In the genomic region with DNA sequence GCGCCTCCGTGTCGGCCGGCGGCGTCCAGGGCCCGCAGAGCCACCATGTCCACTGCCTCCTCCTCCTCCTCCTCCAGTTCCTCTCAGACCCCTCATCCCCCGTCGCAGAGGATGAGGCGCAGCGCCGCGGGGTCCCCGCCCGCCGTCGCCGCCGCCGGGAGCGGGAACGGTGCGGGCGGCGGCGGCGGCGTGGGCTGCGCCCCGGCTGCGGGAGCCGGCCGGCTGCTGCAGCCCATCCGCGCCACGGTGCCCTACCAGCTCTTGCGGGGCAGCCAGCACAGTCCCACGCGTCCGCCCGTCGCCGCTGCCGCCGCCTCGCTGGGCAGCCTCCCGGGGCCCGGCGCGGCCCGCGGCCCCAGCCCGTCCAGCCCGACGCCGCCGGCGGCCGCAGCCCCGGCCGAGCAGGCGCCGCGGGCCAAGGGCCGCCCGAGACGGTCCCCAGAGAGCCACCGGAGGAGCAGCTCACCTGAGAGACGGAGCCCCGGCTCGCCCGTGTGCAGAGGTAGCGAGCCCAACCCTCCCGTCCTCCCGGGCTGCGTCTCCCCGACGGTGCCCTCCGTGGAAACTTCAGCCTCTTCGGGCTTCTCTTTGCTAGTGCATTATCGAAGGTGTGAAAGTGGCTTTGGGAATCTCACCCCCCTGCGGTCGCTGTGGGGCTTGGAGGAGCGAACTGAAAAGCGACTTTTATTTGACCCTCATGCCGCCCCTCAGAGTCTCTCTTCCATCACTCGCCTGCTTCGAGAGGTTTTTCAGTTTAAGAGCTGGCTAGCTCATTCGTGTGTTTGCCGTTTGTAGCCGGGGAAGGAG, we compare ENCODE assay signal across 8 cellular contexts. TPM values are rescaled to one million over a fixed set of nuclear protein-coding genes. Genes with fewer than 3 reads are reported as not detected.
A peak's percentile ranks its signal among the peaks of the same experiment; 100 is the strongest.
DNase-seq lines count a peak whose midpoint lies in the region; ATAC-seq and TF ChIP-seq lines count a peak whose summit lies in the region.

No MANE protein-coding gene starts in this region.

- H3K9me3 ChIP-seq in T-helper 17 cell (ENCODE audit: control insufficient read depth, low read length, poor library complexity, severe bottlenecking) (no peaks in the 10 kb centered on the region), body of pancreas (no peaks in the 10 kb centered on the region), iPS-20b (ENCODE audit: insufficient read depth, low read depth, low read length) (no peaks in the 10 kb centered on the region), skeletal muscle tissue (ENCODE audit: control insufficient read depth in 3 of 3, low read length in 3 of 3) (no peaks in the 10 kb centered on the region)

- 0% methylated on average over 22 to 71 of the region's 91 CpGs for WGBS in body of pancreas, 2 donors

- peaks cover 19% of the 10 kb centered on the region for H3K4me1 Mint-ChIP-seq in T-helper 17 cell

- H3K27ac ChIP-seq in body of pancreas (peak overlapping the region; percentile 79 to 95 (median 86)), iPS-20b (ENCODE audit: low read length) (no peak overlapping the region), skeletal muscle tissue (ENCODE audit: low read depth, low read length) (peak overlapping the region; percentile 85)

- no peaks in the 10 kb centered on the region for H3K36me3 ChIP-seq in body of pancreas (replicated peaks in 1 of 2; ENCODE audit: insufficient read depth in 1 of 2, low read depth in 2 of 2)
- no peaks in the 10 kb centered on the region for H3K36me3 ChIP-seq in iPS-20b (ENCODE audit: insufficient read depth, low read depth, low read length)
- no peaks in the 10 kb centered on the region for H3K36me3 ChIP-seq in skeletal muscle tissue (ENCODE audit: control insufficient read depth in 3 of 3, insufficient read depth in 3 of 3, low read length in 3 of 3)

- ATAC-seq in GM18907 (IDR thresholded peaks at IDR 0.05; ENCODE audit: unreplicated experiment) (peak; percentile 1), T-helper 17 cell (peak; percentile 6), body of pancreas (peak; percentile 18)

- H3K27me3 ChIP-seq in body of pancreas, result no peaks in the 10 kb centered on the region
- H3K27me3 ChIP-seq in iPS-20b (ENCODE audit: insufficient read depth, low read length), result no peaks in the 10 kb centered on the region
- H3K27me3 ChIP-seq in skeletal muscle tissue (ENCODE audit: control insufficient read depth in 3 of 3, insufficient read depth in 3 of 3, low read length in 3 of 3), result no peaks in the 10 kb centered on the region

- DNase-seq in AG10803 (ENCODE audit: low read depth) (peak; percentile 25), Kasumi-1 (lab: John Stamatoyannopoulos, UW) (peak; percentile 33), T-helper 17 cell (peak; percentile 21 to 36 (median 29)), body of pancreas (peak; percentile 23 to 43 (median 36)), amniotic stem cell (lab: John Stamatoyannopoulos, UW) (no peak)

- peak overlapping the region; percentile 100 for H3K4me3 Mint-ChIP-seq in T-helper 17 cell

- TF ChIP-seq POLR2A in body of pancreas (IDR thresholded peaks at IDR 0.05), result no peak

- TF ChIP-seq CTCF in AG10803 (conservative IDR thresholded peaks at IDR 0.05; ENCODE audit: low read length), result peak; percentile 17; the same call in 1 of the 2 replicates
- peak in 5 of 7 experiments; percentile 5 to 27 (median 19) for TF ChIP-seq CTCF in body of pancreas (IDR thresholded peaks at IDR 0.05)

- H3K4me3 ChIP-seq in AG10803 (ENCODE audit: low read length) (peak overlapping the region; percentile 75), body of pancreas (peak overlapping the region; percentile 28 to 85), iPS-20b (ENCODE audit: low read length) (peak overlapping the region; percentile 97), skeletal muscle tissue (ENCODE audit: low read length in 3 of 3) (peak overlapping the region; percentile 81 to 85 (median 82))

- H3K27ac Mint-ChIP-seq in T-helper 17 cell, result no peak overlapping the region

- no peaks in the 10 kb centered on the region for H3K27me3 Mint-ChIP-seq in T-helper 17 cell

- H3K4me1 ChIP-seq in body of pancreas (no peaks in the 10 kb centered on the region), iPS-20b (ENCODE audit: insufficient read depth, low read length) (peaks cover 22% of the 10 kb centered on the region), skeletal muscle tissue (ENCODE audit: control insufficient read depth in 3 of 3, insufficient read depth in 3 of 3, low read length in 3 of 3) (peaks cover 0 to 17% (median 6%) of the 10 kb centered on the region in 3 donors)

- H3K9ac ChIP-seq in iPS-20b (ENCODE audit: low read depth, low read length) (peak overlapping the region; percentile 90), skeletal muscle tissue (ENCODE audit: low read depth in 1 of 3, low read length in 3 of 3) (peak overlapping the region; percentile 77 to 91 (median 83))

- H3K36me3 Mint-ChIP-seq in T-helper 17 cell (ENCODE audit: low read depth), result peaks cover 2% of the 10 kb centered on the region

- intact Hi-C loops in body of pancreas (cut with DNase I), result no loop called here

RNA-seq across cellular contexts. Expression of a gene that starts 0.9 kb away (rescaled TPM):
- total RNA-seq in T-helper 17 cell (10 to 100 TPM; 43.5 to 44.5 TPM), body of pancreas (1 to 10 TPM; 5.9 to 8.3 TPM), skeletal muscle tissue (15.1 TPM)
